9 cellular contexts compared by ENCODE assay signal in the genomic region with DNA sequence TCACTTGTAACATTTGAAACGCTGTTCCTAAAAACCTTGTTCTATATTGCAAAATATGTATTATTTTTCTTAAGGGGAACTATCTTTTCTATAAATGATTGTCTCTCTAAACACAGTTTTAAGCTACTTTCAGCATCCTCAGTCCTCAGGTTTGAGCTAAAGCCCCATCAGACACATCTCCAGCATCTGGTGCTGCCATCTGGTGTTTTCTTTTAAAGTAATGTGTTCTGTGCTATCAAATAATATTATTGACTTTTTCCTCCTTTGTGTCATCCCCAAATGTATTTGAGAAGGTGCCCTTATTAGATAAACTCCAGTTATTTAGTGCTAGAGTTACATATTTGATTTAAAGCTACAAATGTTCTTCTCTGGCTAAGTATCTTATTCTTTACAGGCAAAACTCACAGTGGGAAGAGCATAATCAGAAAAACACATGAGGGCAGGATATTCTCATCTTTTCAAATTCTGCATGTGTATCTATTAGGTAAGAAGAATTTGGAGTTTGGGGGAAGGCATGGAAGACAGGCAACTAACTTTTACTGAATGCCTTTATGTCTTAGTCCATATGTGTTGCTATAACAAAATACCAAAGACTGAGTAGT. TPM values are rescaled to one million over a fixed set of nuclear protein-coding genes. Genes with fewer than 3 reads are reported as not detected.
DNase-seq lines count a peak whose midpoint lies in the region; FAIRE-seq and TF ChIP-seq lines count a peak whose summit lies in the region.
"Had no signal": no experiment of that assay in that cellular context is flagged by ENCODE, and none has a peak within 500 bp of the region (broad histone marks: within the 10 kb centered on the region; RNA-seq: fewer than 3 reads in every experiment).

No MANE protein-coding gene starts in this region.

- no peak overlapping the region for H3K18ac ChIP-seq in neuronal stem cell (ENCODE audit: low read length)

- no peaks in the 10 kb centered on the region for H3F3A ChIP-seq in MM.1S (ENCODE audit: insufficient read depth, low read length)

- H2AK5ac ChIP-seq in neuronal stem cell (ENCODE audit: low read depth, low read length), result no peak overlapping the region

- no peak overlapping the region for H3K27ac Mint-ChIP-seq in neural crest cell (ENCODE audit: unreplicated experiment)
- H3K27ac Mint-ChIP-seq in activated CD4-positive, alpha-beta T cell treated with anti-CD3 and anti-CD28 coated beads, Interleukin-2, amount 10 ng/mL, durations not matched to agents 24 days and 14 days, result no peak overlapping the region
- H3K27ac Mint-ChIP-seq: dendritic cell treated with granulocyte-macrophage colony-stimulating factor and Interleukin-4, amounts not matched to agents 40 ng/mL and 50 ng/mL, for 4 days; IgD-negative memory B cell had no signal

- H2BK15ac ChIP-seq in neuronal stem cell (ENCODE audit: low read length), result no peak overlapping the region

- no peak overlapping the region for H4K91ac ChIP-seq in neuronal stem cell (ENCODE audit: low read depth, low read length, poor library complexity)

- H3K14ac ChIP-seq in neuronal stem cell (ENCODE audit: low read length), result no peak overlapping the region

- no peak overlapping the region for H3K4ac ChIP-seq in neuronal stem cell (ENCODE audit: low read length)

- H3K4me3 Mint-ChIP-seq in neural crest cell, result no peak overlapping the region
- H3K4me3 Mint-ChIP-seq in activated CD4-positive, alpha-beta T cell treated with anti-CD3 and anti-CD28 coated beads, Interleukin-2, amount 10 ng/mL, durations not matched to agents 24 days and 14 days, result no peak overlapping the region
- H3K4me3 Mint-ChIP-seq: dendritic cell treated with granulocyte-macrophage colony-stimulating factor and Interleukin-4, amounts not matched to agents 40 ng/mL and 50 ng/mL, for 4 days; IgD-negative memory B cell had no signal

- H2BK5ac ChIP-seq in neuronal stem cell (ENCODE audit: low read length), result no peak overlapping the region

- H3K27ac ChIP-seq in MM.1S (ENCODE audit: low read length) (no peak overlapping the region), neuronal stem cell (replicated peaks; ENCODE audit: low read length) (no peak overlapping the region)

- H3K4me2 ChIP-seq in MM.1S (ENCODE audit: low read depth, low read length), result no peak overlapping the region
- no peak overlapping the region for H3K4me2 ChIP-seq in neuronal stem cell (ENCODE audit: insufficient read depth, low read length, poor library complexity, severe bottlenecking)

- H3K9ac ChIP-seq in MM.1S (ENCODE audit: low read length) (no peak overlapping the region), neuronal stem cell (ENCODE audit: low read depth, low read length, poor library complexity) (no peak overlapping the region)

- H3K4me1 Mint-ChIP-seq in neural crest cell, result no peaks in the 10 kb centered on the region
- no peaks in the 10 kb centered on the region for H3K4me1 Mint-ChIP-seq in activated CD4-positive, alpha-beta T cell treated with anti-CD3 and anti-CD28 coated beads, Interleukin-2, amount 10 ng/mL, durations not matched to agents 24 days and 14 days
- H3K4me1 Mint-ChIP-seq: IgD-negative memory B cell had no signal

- no peaks in the 10 kb centered on the region for H3K4me1 ChIP-seq in MM.1S (ENCODE audit: low read length)
- peaks cover 0 to 4% of the 10 kb centered on the region in 2 donors for H3K4me1 ChIP-seq in neuronal stem cell (ENCODE audit: control insufficient read depth in 2 of 2, insufficient read depth in 1 of 2, low read depth in 1 of 2, low read length in 2 of 2)

- no peak overlapping the region for H3K23ac ChIP-seq in neuronal stem cell (ENCODE audit: low read depth, low read length, poor library complexity)

- no peak overlapping the region for H2BK12ac ChIP-seq in neuronal stem cell (ENCODE audit: low read length)

- FAIRE-seq in bronchial epithelial cell (lab: Jason Lieb, UNC), result no peak

- TF ChIP-seq CTCF in MM.1S (IDR thresholded peaks at IDR 0.05; ENCODE audit: low read length) (peak; percentile 50), bronchial epithelial cell (IDR thresholded peaks at IDR 0.05; ENCODE audit: insufficient read depth, low read length, severe bottlenecking) (peak; percentile 36), neural crest cell (conservative IDR thresholded peaks at IDR 0.05) (peak; percentile 62)

- H3K79me2 ChIP-seq in MM.1S (ENCODE audit: low read length), result no peaks in the 10 kb centered on the region

- H3K79me1 ChIP-seq in neuronal stem cell (ENCODE audit: low read depth, low read length), result no peaks in the 10 kb centered on the region

- no peaks in the 10 kb centered on the region for H4K20me1 ChIP-seq in MM.1S (ENCODE audit: insufficient read depth, low read length)

- H4K8ac ChIP-seq in neuronal stem cell (ENCODE audit: low read depth, low read length), result no peak overlapping the region

- H2BK120ac ChIP-seq in neuronal stem cell (ENCODE audit: low read depth, low read length), result no peak overlapping the region

- no peaks in the 10 kb centered on the region for H3K9me3 Mint-ChIP-seq in neural crest cell
- no peaks in the 10 kb centered on the region for H3K9me3 Mint-ChIP-seq in activated CD4-positive, alpha-beta T cell treated with anti-CD3 and anti-CD28 coated beads, Interleukin-2, amount 10 ng/mL, durations not matched to agents 24 days and 14 days
- H3K9me3 Mint-ChIP-seq: dendritic cell treated with granulocyte-macrophage colony-stimulating factor and Interleukin-4, amounts not matched to agents 40 ng/mL and 50 ng/mL, for 4 days had no signal

- H3K27me3 Mint-ChIP-seq in neural crest cell (ENCODE audit: low read depth), result no peaks in the 10 kb centered on the region
- no peaks in the 10 kb centered on the region for H3K27me3 Mint-ChIP-seq in activated CD4-positive, alpha-beta T cell treated with anti-CD3 and anti-CD28 coated beads, Interleukin-2, amount 10 ng/mL, durations not matched to agents 24 days and 14 days
- H3K27me3 Mint-ChIP-seq: dendritic cell treated with granulocyte-macrophage colony-stimulating factor and Interleukin-4, amounts not matched to agents 40 ng/mL and 50 ng/mL, for 4 days had no signal

- H2AFZ ChIP-seq in MM.1S (ENCODE audit: low read length) (no peak overlapping the region), neuronal stem cell (ENCODE audit: low read length) (no peak overlapping the region)

- H3K9me2 ChIP-seq in MM.1S (replicated peaks; ENCODE audit: insufficient read depth, low read length), result no peaks in the 10 kb centered on the region

- no peaks in the 10 kb centered on the region for H3K36me3 Mint-ChIP-seq in neural crest cell (ENCODE audit: low read depth)
- no peaks in the 10 kb centered on the region for H3K36me3 Mint-ChIP-seq in activated CD4-positive, alpha-beta T cell treated with anti-CD3 and anti-CD28 coated beads, Interleukin-2, amount 10 ng/mL, durations not matched to agents 24 days and 14 days (ENCODE audit: low read depth)
- H3K36me3 Mint-ChIP-seq: IgD-negative memory B cell had no signal

- H3K4me3 ChIP-seq in MM.1S (ENCODE audit: low read length) (no peak overlapping the region), bronchial epithelial cell (ENCODE audit: low read depth, low read length) (no peak overlapping the region), neuronal stem cell (ENCODE audit: low read length in 2 of 2) (no peak overlapping the region)

- DNase-seq in GM03348 (ENCODE audit: low spot score), result peak; percentile 55
- peak; percentile 54 for DNase-seq in MM.1S
- DNase-seq in bronchial epithelial cell (ENCODE audit: low read depth), result peak; percentile 55
- no peak for DNase-seq in neural crest cell (ENCODE audit: low read depth, low spot score)
- DNase-seq in neuronal stem cell (ENCODE audit: low spot score), result no peak
- no peak for DNase-seq in activated CD4-positive, alpha-beta T cell treated with anti-CD3 and anti-CD28 coated beads, Interleukin-2, amount 10 ng/mL, durations not matched to agents 24 days and 14 days
- DNase-seq in mesenteric fat pad (ENCODE audit: low spot score), result no peak

- no peaks in the 10 kb centered on the region for H3K36me3 ChIP-seq in MM.1S (replicated peaks; ENCODE audit: insufficient read depth, low read length)
- H3K36me3 ChIP-seq in bronchial epithelial cell (ENCODE audit: control insufficient read depth, insufficient read depth, low read length), result no peaks in the 10 kb centered on the region
- no peaks in the 10 kb centered on the region for H3K36me3 ChIP-seq in neuronal stem cell (replicated peaks in 1 of 2; ENCODE audit: control insufficient read depth in 2 of 2, insufficient read depth in 2 of 2, low read length in 2 of 2)

- no peaks in the 10 kb centered on the region for H3K27me3 ChIP-seq in MM.1S (replicated peaks; ENCODE audit: insufficient read depth, low read length)
- H3K27me3 ChIP-seq in bronchial epithelial cell (ENCODE audit: control insufficient read depth, insufficient read depth, low read length), result no peaks in the 10 kb centered on the region
- H3K27me3 ChIP-seq in neuronal stem cell (ENCODE audit: control insufficient read depth in 3 of 3, insufficient read depth in 3 of 3, low read depth in 1 of 3, low read length in 3 of 3), result no peaks in the 10 kb centered on the region

- intact Hi-C loops in activated CD4-positive, alpha-beta T cell treated with anti-CD3 and anti-CD28 coated beads, Interleukin-2, amount 10 ng/mL, durations not matched to agents 24 days and 14 days (cut with micrococcal nuclease), result no loop called here

- WGBS in neuronal stem cell (ENCODE audit: extremely low coverage in 2 of 2, insufficient read length in 2 of 2, insufficient replicate concordance in 1 of 2), 2 donors, result no CpG with 5 or more reads among the region's 1 CpG

- H3K9me3 ChIP-seq in MM.1S (replicated peaks; ENCODE audit: insufficient read depth, low read length), result no peaks in the 10 kb centered on the region
- no peaks in the 10 kb centered on the region for H3K9me3 ChIP-seq in neuronal stem cell (replicated peaks in 1 of 2; ENCODE audit: control insufficient read depth in 2 of 2, insufficient read depth in 1 of 2, low read depth in 1 of 2, low read length in 2 of 2)

RNA-seq across cellular contexts. Expression of a gene that starts 27.5 kb away (rescaled TPM):
- total RNA-seq in bronchial epithelial cell (0.13 and 0.26 TPM in 2 replicates), neural crest cell (0.30 and 0.47 TPM in 2 replicates), mesenteric fat pad (0.26 TPM)
- 0.39 TPM for polyA plus RNA-seq in neuronal stem cell (2013, experiment 1 of 2)
- polyA plus RNA-seq in neuronal stem cell (2013, experiment 2 of 2), result 0.51 TPM
- total RNA-seq in activated CD4-positive, alpha-beta T cell treated with anti-CD3 and anti-CD28 coated beads, Interleukin-2, amount 10 ng/mL, durations not matched to agents 24 days and 14 days, result not detected in 2 replicates

Comparison
In these comparisons a context has a peak if more than half of its experiments do, and no peak if none do; other contexts are left out.
1. DNase-seq: peak in GM03348 (single experiment), MM.1S (single experiment) and bronchial epithelial cell (single experiment); none in neural crest cell (single experiment), neuronal stem cell (single experiment), activated CD4-positive, alpha-beta T cell treated with anti-CD3 and anti-CD28 coated beads, Interleukin-2, amount 10 ng/mL, durations not matched to agents 24 days and 14 days (single experiment) and mesenteric fat pad (single experiment).
2. Peak in every context shown above with its lines, with median percentiles within 50 percentile points of each other: CTCF ChIP-seq.